In the genomic region with DNA sequence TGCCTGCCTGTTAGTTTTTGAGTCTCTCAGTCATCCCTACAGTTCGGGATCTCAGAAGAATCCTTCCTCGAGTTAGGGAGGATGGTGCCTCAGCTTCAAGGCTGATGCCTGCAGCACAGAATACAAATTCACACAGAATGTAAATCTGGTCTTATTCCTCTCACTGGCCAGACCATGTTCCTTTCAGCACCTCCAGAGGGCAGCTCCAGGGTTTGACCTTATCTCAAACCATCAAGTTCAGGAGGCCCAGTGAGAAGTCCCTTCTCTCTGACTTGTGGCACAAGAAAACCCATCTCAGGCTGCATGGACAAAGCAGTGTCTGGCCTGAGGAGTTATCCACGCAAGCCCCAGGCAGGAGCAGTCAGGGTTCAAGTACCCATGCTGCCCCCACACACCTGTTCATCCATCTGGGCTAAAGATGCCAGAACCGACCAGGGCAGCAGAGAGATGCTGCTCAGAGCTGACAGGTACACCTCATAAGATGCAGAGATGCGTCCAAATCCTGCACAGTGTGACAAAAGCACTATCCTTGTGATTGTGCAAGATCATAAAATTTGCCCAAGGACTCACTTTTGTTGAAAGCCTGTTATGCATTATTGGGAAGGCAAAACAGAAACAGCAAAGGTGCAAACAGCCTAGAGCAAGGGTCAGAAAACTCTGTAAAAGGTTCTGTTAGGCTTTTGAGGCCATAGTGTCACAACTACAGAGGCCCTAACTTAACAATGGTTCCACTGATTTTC, we compare ENCODE assay signal across 9 cellular contexts. TPM values are rescaled to one million over a fixed set of nuclear protein-coding genes. Genes with fewer than 3 reads are reported as not detected.
A peak's percentile ranks its signal among the peaks of the same experiment; 100 is the strongest.
DNase-seq lines count a peak whose midpoint lies in the region; ATAC-seq and TF ChIP-seq lines count a peak whose summit lies in the region.
"Had no signal": no experiment of that assay in that cellular context is flagged by ENCODE, and none has a peak within 500 bp of the region (broad histone marks: within the 10 kb centered on the region; RNA-seq: fewer than 3 reads in every experiment).

No MANE protein-coding gene starts in this region.

- no peaks in the 10 kb centered on the region for H3K27me3 ChIP-seq in GM06990 (replicated peaks; ENCODE audit: control insufficient read depth, insufficient read depth, low read length)

- TF ChIP-seq CTCF in GM06990 (IDR thresholded peaks at IDR 0.05; ENCODE audit: insufficient read depth, low read length, poor library complexity, severe bottlenecking) = peak; percentile 44
- 0 out of 2 replicates have a peak, but pooled peaks have one; percentile 20 for TF ChIP-seq CTCF in WI38 (IDR thresholded peaks at IDR 0.05; ENCODE audit: low read depth, low read length)
- TF ChIP-seq CTCF in endothelial cell (IDR thresholded peaks at IDR 0.05; ENCODE audit: unreplicated experiment) = no peak

- no peaks in the 10 kb centered on the region for H3K36me3 ChIP-seq in GM06990 (ENCODE audit: control insufficient read depth, insufficient read depth, low read length)

- H3K9me3 Mint-ChIP-seq in memory B cell (no peaks in the 10 kb centered on the region), endothelial cell (ENCODE audit: unreplicated experiment) (no peaks in the 10 kb centered on the region)
- H3K9me3 Mint-ChIP-seq: activated T-helper 1 cell treated with anti-CD3 and anti-CD28 coated beads, Interleukin-12 subunit alpha, Interleukin-12 subunit beta, Interleukin-2, Interleukin-4 antibody, amounts not matched to agents 30 ng/mL and 10 ng/mL and 1 ng/mL, durations not matched to agents 14 hours and 24 hours and 36 hours had no signal

- H3K4me1 Mint-ChIP-seq in memory B cell (peaks cover 4% of the 10 kb centered on the region), endothelial cell (ENCODE audit: unreplicated experiment) (peaks cover 29% of the 10 kb centered on the region)

- peak; percentile 42 for ATAC-seq in HG03175 (IDR thresholded peaks at IDR 0.05; ENCODE audit: unreplicated experiment)
- ATAC-seq in memory B cell (ENCODE audit: low read depth) = peak; percentile 60
- ATAC-seq: esophagus mucosa had no signal

- H3K27ac Mint-ChIP-seq in memory B cell = no peak overlapping the region
- no peak overlapping the region for H3K27ac Mint-ChIP-seq in endothelial cell (ENCODE audit: unreplicated experiment)
- H3K27ac Mint-ChIP-seq: activated T-helper 1 cell treated with anti-CD3 and anti-CD28 coated beads, Interleukin-12 subunit alpha, Interleukin-12 subunit beta, Interleukin-2, Interleukin-4 antibody, amounts not matched to agents 30 ng/mL and 10 ng/mL and 1 ng/mL, durations not matched to agents 14 hours and 24 hours and 36 hours had no signal

- no peak overlapping the region for H3K4me3 Mint-ChIP-seq in memory B cell
- H3K4me3 Mint-ChIP-seq in endothelial cell (ENCODE audit: unreplicated experiment) = no peak overlapping the region
- H3K4me3 Mint-ChIP-seq: activated T-helper 1 cell treated with anti-CD3 and anti-CD28 coated beads, Interleukin-12 subunit alpha, Interleukin-12 subunit beta, Interleukin-2, Interleukin-4 antibody, amounts not matched to agents 30 ng/mL and 10 ng/mL and 1 ng/mL, durations not matched to agents 14 hours and 24 hours and 36 hours had no signal

- H3K36me3 Mint-ChIP-seq in memory B cell (peaks cover 6% of the 10 kb centered on the region), endothelial cell (ENCODE audit: low read depth, unreplicated experiment) (peaks cover 4% of the 10 kb centered on the region)

- H3K4me3 ChIP-seq in GM06990 (replicated peaks; ENCODE audit: low read depth, low read length) = no peak overlapping the region
- H3K4me3 ChIP-seq in WI38 (ENCODE audit: low read depth, low read length) = no peak overlapping the region

- H3K27me3 Mint-ChIP-seq in memory B cell (no peaks in the 10 kb centered on the region), endothelial cell (ENCODE audit: unreplicated experiment) (peaks cover 4% of the 10 kb centered on the region)

- DNase-seq in GM06990 (ENCODE audit: extremely low read depth, insufficient read length) = no peak
- no peak for DNase-seq in memory B cell (ENCODE audit: low spot score in 2 of 2)
- DNase-seq in effector CD8-positive, alpha-beta T cell (lab: John Stamatoyannopoulos, UW) = no peak
- DNase-seq in islet precursor cell = no peak
- DNase-seq in endothelial cell (ENCODE audit: low spot score) = no peak

RNA-seq across cellular contexts. Expression of a gene that starts 49.8 kb away (rescaled TPM):
- 19.9 TPM for total RNA-seq in endothelial cell (ENCODE audit: unreplicated experiment)
